8 cellular contexts compared by ENCODE assay signal in genomic region chr20:46040902-46041535, GRCh38. TPM values are rescaled to one million over a fixed set of nuclear protein-coding genes. Genes with fewer than 3 reads are reported as not detected.
DNase-seq lines count a peak whose midpoint lies in the region; ATAC-seq and TF ChIP-seq lines count a peak whose summit lies in the region.

No MANE protein-coding gene starts in this region.

- no peaks in the 10 kb centered on the region for H3K27me3 ChIP-seq in Caco-2 (replicated peaks; ENCODE audit: control insufficient read depth, insufficient read depth, low read length)
- H3K27me3 ChIP-seq in MM.1S (replicated peaks; ENCODE audit: insufficient read depth, low read length): peaks cover 39% of the 10 kb centered on the region
- peaks cover 0 to 9% (median 2%) of the 10 kb centered on the region in 4 donors for H3K27me3 ChIP-seq in liver (ENCODE audit: control insufficient read depth in 4 of 4, insufficient read depth in 4 of 4, low read length in 3 of 4)

- no peaks in the 10 kb centered on the region for H3K79me2 ChIP-seq in MM.1S (ENCODE audit: low read length)

- no peak overlapping the region for H3K4me3 Mint-ChIP-seq in Caco-2 (ENCODE audit: unreplicated experiment)

- H3F3A ChIP-seq in MM.1S (ENCODE audit: insufficient read depth, low read length): no peaks in the 10 kb centered on the region

- no peak overlapping the region for H3K4me3 ChIP-seq in Caco-2 (ENCODE audit: low read depth, low read length)
- no peak overlapping the region for H3K4me3 ChIP-seq in MM.1S (ENCODE audit: low read length)
- H3K4me3 ChIP-seq in liver (ENCODE audit: low read depth in 1 of 3, low read length in 3 of 3): no peak overlapping the region

- no peak overlapping the region for H3K27ac Mint-ChIP-seq in Caco-2 (ENCODE audit: unreplicated experiment)

- intact Hi-C loops in Caco-2 (cut with micrococcal nuclease; ENCODE audit: unreplicated experiment): loop anchor here (1.0 kb wide), 1 partner anchor 14 kb away; no protein-coding TSS in a partner anchor

- H3K36me3 Mint-ChIP-seq in Caco-2 (ENCODE audit: insufficient read depth, unreplicated experiment): no peaks in the 10 kb centered on the region

- no peaks in the 10 kb centered on the region for H3K4me1 Mint-ChIP-seq in Caco-2 (ENCODE audit: low read depth, unreplicated experiment)

- no peak for TF ChIP-seq RAD21 in liver (IDR thresholded peaks at IDR 0.05)

- H3K9me2 ChIP-seq in MM.1S (replicated peaks; ENCODE audit: insufficient read depth, low read length): no peaks in the 10 kb centered on the region

- peak; percentile 81 to 93 for DNase-seq in Caco-2
- peak; percentile 46 for DNase-seq in MM.1S
- peak; percentile 61 to 64 for DNase-seq in activated T-cell treated with anti-CD3 and anti-CD28 coated beads, Interleukin-2, amount 50 U/mL, for 48 hours

- H2AFZ ChIP-seq in MM.1S (ENCODE audit: low read length): no peak overlapping the region

- CTCF ChIA-PET in Caco-2 (lab: Charles Lee): interaction anchor here (0.6 kb wide), 2 partner anchors 27 to 160 kb away, joined by 3 to 4 read pairs; no protein-coding TSS in a partner anchor

- H3K4me1 ChIP-seq in Caco-2: no peaks in the 10 kb centered on the region
- H3K4me1 ChIP-seq in MM.1S (ENCODE audit: low read length): no peaks in the 10 kb centered on the region
- H3K4me1 ChIP-seq in liver (ENCODE audit: control insufficient read depth in 4 of 4, insufficient read depth in 4 of 4, low read length in 3 of 4): no peaks in the 10 kb centered on the region

- ATAC-seq in HG03280 (IDR thresholded peaks at IDR 0.05; ENCODE audit: unreplicated experiment) (no peak), HG03378 (IDR thresholded peaks at IDR 0.05; ENCODE audit: unreplicated experiment) (no peak), GM19351 (IDR thresholded peaks at IDR 0.05; ENCODE audit: unreplicated experiment) (no peak), HG02981 (IDR thresholded peaks at IDR 0.05; ENCODE audit: unreplicated experiment) (no peak)

- no peaks in the 10 kb centered on the region for H3K9me3 ChIP-seq in Caco-2
- no peaks in the 10 kb centered on the region for H3K9me3 ChIP-seq in MM.1S (replicated peaks; ENCODE audit: insufficient read depth, low read length)
- no peaks in the 10 kb centered on the region for H3K9me3 ChIP-seq in liver (ENCODE audit: control insufficient read depth in 4 of 4, low read length in 3 of 4)

- WGBS in liver: 30% methylated on average over 18 of the region's 18 CpGs

- no peak for TF ChIP-seq CTCF in Caco-2 (IDR thresholded peaks at IDR 0.05; ENCODE audit: insufficient read depth in 1 of 2, low read depth in 1 of 2, low read length in 1 of 2, severe bottlenecking in 1 of 2, unreplicated experiment in 1 of 2)
- no peak for TF ChIP-seq CTCF in MM.1S (IDR thresholded peaks at IDR 0.05; ENCODE audit: low read length)
- no peak for TF ChIP-seq CTCF in liver (IDR thresholded peaks at IDR 0.05; ENCODE audit: low read depth, low read length, missing input control)

- H3K27ac ChIP-seq in MM.1S (ENCODE audit: low read length): no peak overlapping the region
- no peak overlapping the region for H3K27ac ChIP-seq in liver (ENCODE audit: low read depth in 1 of 2, low read length in 2 of 2)

- peaks cover 25% of the 10 kb centered on the region for H3K27me3 Mint-ChIP-seq in Caco-2 (ENCODE audit: insufficient read depth, unreplicated experiment)

- H3K4me2 ChIP-seq in MM.1S (ENCODE audit: low read depth, low read length): no peak overlapping the region

- H4K20me1 ChIP-seq in MM.1S (ENCODE audit: insufficient read depth, low read length): no peaks in the 10 kb centered on the region

- POLR2A ChIA-PET in Caco-2 (lab: Charles Lee): no interaction called here

- no peaks in the 10 kb centered on the region for H3K36me3 ChIP-seq in Caco-2 (ENCODE audit: control insufficient read depth, insufficient read depth, low read length)
- no peaks in the 10 kb centered on the region for H3K36me3 ChIP-seq in MM.1S (replicated peaks; ENCODE audit: insufficient read depth, low read length)
- H3K36me3 ChIP-seq in liver (ENCODE audit: control insufficient read depth in 4 of 4, insufficient read depth in 3 of 4, low read depth in 1 of 4, low read length in 3 of 4): no peaks in the 10 kb centered on the region

- no TSS peak for BruUV-seq in Caco-2 (replicated peaks; lab: Mats Ljungman, UMichigan)

- H3K9me3 Mint-ChIP-seq in Caco-2 (ENCODE audit: unreplicated experiment): no peaks in the 10 kb centered on the region

- H3K9ac ChIP-seq in MM.1S (ENCODE audit: low read length) (no peak overlapping the region), liver (ENCODE audit: low read depth in 1 of 2, low read length in 2 of 2) (no peak overlapping the region)

TF ChIP-seq in liver, 16 proteins besides CTCF, POLR2A, EP300 and RAD21:
- TF ChIP-seq JUND (IDR thresholded peaks at IDR 0.05) (no peak), GABPA (IDR thresholded peaks at IDR 0.05 in 1 of 2, conservative IDR thresholded peaks at IDR 0.05 in 1 of 2) (no peak), EGR1 (IDR thresholded peaks at IDR 0.05; ENCODE audit: low read depth in 2 of 2) (no peak), REST (IDR thresholded peaks at IDR 0.05) (peak; percentile 99)

RNA-seq across cellular contexts. Expression of gene SLC12A5, which starts 12.0 kb away (rescaled TPM):
- total RNA-seq in Caco-2 (2022) (0.56 and 1.9 TPM in 2 replicates), liver (under 1 TPM in 1 of 2 donors, not detected in 1; 0.33 TPM)
- 1 to 10 TPM in 1 of 2 donors, not detected in 1; 1.5 TPM for polyA plus RNA-seq in liver

RNA-seq across cellular contexts. Expression of gene MMP9, which starts 32.3 kb away (rescaled TPM):
- total RNA-seq in Caco-2 (2022): 0.16 TPM in 1 of 2 replicates, not detected in the other
- 1 to 10 TPM in 1 of 2 donors, under 1 TPM in 1; 0.84 to 5.4 TPM for total RNA-seq in liver
- polyA plus RNA-seq in liver: 1 to 10 TPM in 1 of 2 donors, under 1 TPM in 1; 0.29 to 1.6 TPM

RNA-seq across cellular contexts. Expression of gene NCOA5, which starts 48.7 kb away (rescaled TPM):
- total RNA-seq in Caco-2 (2022): 52.5 and 53.3 TPM in 2 replicates
- 10 to 100 TPM; 10.3 to 10.4 TPM for total RNA-seq in liver
- 1 to 10 TPM; 3.2 to 7.0 TPM for polyA plus RNA-seq in liver
